Comparison of ENCODE assay signal across 8 cellular contexts in the genomic region with DNA sequence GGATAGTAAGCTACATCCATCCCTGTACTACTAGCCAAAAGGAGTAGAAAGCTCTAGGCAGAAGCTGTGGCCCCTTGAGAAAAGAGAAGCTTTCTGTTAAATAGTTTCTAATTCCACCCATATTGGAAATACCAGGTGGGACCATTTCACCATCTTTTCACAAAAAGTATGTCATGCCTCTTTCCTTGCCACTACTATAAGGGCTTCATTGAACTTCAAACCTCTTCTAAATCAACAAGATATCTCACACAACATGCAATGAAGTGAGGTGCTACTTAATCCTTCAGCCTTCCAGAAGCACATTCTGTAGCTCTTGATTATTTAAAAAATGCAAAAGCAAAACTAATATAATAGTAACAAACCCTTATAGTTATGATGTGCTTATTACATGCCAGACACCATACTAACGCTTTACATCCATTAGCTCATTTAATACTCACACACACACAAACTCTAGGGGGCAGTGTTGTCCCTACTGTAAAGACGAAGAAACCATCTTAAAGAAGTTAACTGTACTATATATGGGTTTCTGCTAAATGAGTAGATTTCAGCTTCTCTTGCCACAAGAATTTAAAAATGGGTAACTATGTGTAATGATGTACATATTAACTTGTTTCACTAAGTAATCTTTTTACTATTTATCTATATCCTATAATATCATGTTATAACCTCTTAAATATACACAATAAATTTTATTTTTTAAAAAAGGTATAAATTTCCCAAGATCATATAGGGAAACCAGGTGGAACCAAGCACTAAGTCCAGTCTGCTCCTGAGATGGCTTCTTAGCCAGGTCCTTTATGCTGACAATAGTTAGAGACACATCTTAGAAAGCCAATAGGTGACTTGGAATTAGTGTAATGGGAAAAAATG.
DNase-seq lines count a peak whose midpoint lies in the region; ATAC-seq and TF ChIP-seq lines count a peak whose summit lies in the region.

No MANE protein-coding gene starts in this region.

- no peaks in the 10 kb centered on the region for H3K36me3 Mint-ChIP-seq in CD4-positive, alpha-beta memory T cell
- H3K36me3 Mint-ChIP-seq in endodermal cell (ENCODE audit: low read depth): no peaks in the 10 kb centered on the region
- H3K36me3 Mint-ChIP-seq in natural killer cell treated with Interleukin-12 subunit alpha and Interleukin-12 subunit beta and Interleukin-15 and Interleukin-18, amount 100 ng/mL, for 72 hours: no peaks in the 10 kb centered on the region

- no peak for TF ChIP-seq EP300 in tibial nerve (IDR thresholded peaks at IDR 0.05)

- H3K4me3 Mint-ChIP-seq in CD4-positive, alpha-beta memory T cell: no peak overlapping the region
- no peak overlapping the region for H3K4me3 Mint-ChIP-seq in endodermal cell
- H3K4me3 Mint-ChIP-seq in natural killer cell treated with Interleukin-12 subunit alpha and Interleukin-12 subunit beta and Interleukin-15 and Interleukin-18, amount 100 ng/mL, for 72 hours: no peak overlapping the region

- H3K36me3 ChIP-seq in CD4-positive, alpha-beta memory T cell (ENCODE audit: insufficient read depth, low read length): no peaks in the 10 kb centered on the region
- no peaks in the 10 kb centered on the region for H3K36me3 ChIP-seq in endodermal cell (ENCODE audit: control insufficient read depth, insufficient read depth, low read length)
- H3K36me3 ChIP-seq in tibial nerve: no peaks in the 10 kb centered on the region

- H3K27me3 ChIP-seq in CD4-positive, alpha-beta memory T cell (ENCODE audit: insufficient read depth, low read length): no peaks in the 10 kb centered on the region
- no peaks in the 10 kb centered on the region for H3K27me3 ChIP-seq in endodermal cell (ENCODE audit: control insufficient read depth, insufficient read depth, low read length, poor library complexity, severe bottlenecking)
- no peaks in the 10 kb centered on the region for H3K27me3 ChIP-seq in tibial nerve

- H3K27ac Mint-ChIP-seq in CD4-positive, alpha-beta memory T cell: no peak overlapping the region
- H3K27ac Mint-ChIP-seq in endodermal cell: no peak overlapping the region
- H3K27ac Mint-ChIP-seq in natural killer cell treated with Interleukin-12 subunit alpha and Interleukin-12 subunit beta and Interleukin-15 and Interleukin-18, amount 100 ng/mL, for 72 hours: no peak overlapping the region

- 14% methylated on average over 1 of the region's 2 CpGs; no CpG with 5 or more reads in 1 of the 2 experiments for WGBS in endodermal cell (ENCODE audit: insufficient coverage in 1 of 2, insufficient read length in 1 of 2), 2 experiments
- 6 to 14% methylated on average over 2 of the region's 2 CpGs for WGBS in tibial nerve, 2 donors

- H3K27ac ChIP-seq in CD4-positive, alpha-beta memory T cell (ENCODE audit: low read depth, low read length): no peak overlapping the region
- H3K27ac ChIP-seq in endodermal cell (ENCODE audit: low read depth, low read length): no peak overlapping the region
- H3K27ac ChIP-seq in tibial nerve: no peak overlapping the region

- no peak for TF ChIP-seq POLR2A in tibial nerve (IDR thresholded peaks at IDR 0.05)

- H3K27me3 Mint-ChIP-seq in CD4-positive, alpha-beta memory T cell: peaks cover 2 to 3% of the 10 kb centered on the region in 2 donors
- no peaks in the 10 kb centered on the region for H3K27me3 Mint-ChIP-seq in endodermal cell (ENCODE audit: insufficient read depth)
- peaks cover 4 to 10% of the 10 kb centered on the region in 2 donors for H3K27me3 Mint-ChIP-seq in natural killer cell treated with Interleukin-12 subunit alpha and Interleukin-12 subunit beta and Interleukin-15 and Interleukin-18, amount 100 ng/mL, for 72 hours

- ATAC-seq in GM18907 (IDR thresholded peaks at IDR 0.05; ENCODE audit: unreplicated experiment) (peak; percentile 93), HG03097 (IDR thresholded peaks at IDR 0.05; ENCODE audit: low FRiP score, unreplicated experiment) (peak; percentile 90)
- ATAC-seq in activated CD4-positive, CD25-positive, alpha-beta regulatory T cell treated with anti-CD3 and anti-CD28 coated beads, Interleukin-2, amount 50 U/mL, for 24 hours: peak; percentile 74 to 75
- ATAC-seq in natural killer cell treated with Interleukin-12 subunit alpha and Interleukin-12 subunit beta and Interleukin-15 and Interleukin-18, amount 100 ng/mL, for 72 hours: peak; percentile 61 to 75

- H3K9ac ChIP-seq in endodermal cell (ENCODE audit: extremely low read depth, low read length, poor library complexity, severe bottlenecking): no peak overlapping the region

- POLR2A ChIA-PET in CD4-positive, alpha-beta memory T cell (lab: Charles Lee; ENCODE audit: partially characterized antibody): interaction anchor here (0.7 to 1.7 kb wide), 5 partner anchors 124 to 391 kb away, joined by 3 to 9 read pairs (median 5); partner anchors contain the start of genes MGAT2, NEMF, RPL36AL and RPS29

- H3K4me1 ChIP-seq in CD4-positive, alpha-beta memory T cell (ENCODE audit: insufficient read depth, low read length): no peaks in the 10 kb centered on the region
- H3K4me1 ChIP-seq in endodermal cell (ENCODE audit: control insufficient read depth, insufficient read depth, low read length) (no peaks in the 10 kb centered on the region), tibial nerve (no peaks in the 10 kb centered on the region)

- intact Hi-C loops in CD4-positive, alpha-beta memory T cell (cut with micrococcal nuclease): loop anchor here (1.0 to 10.0 kb wide), 7 partner anchors 36 to 1071 kb away; partner anchors contain the start of genes KLHDC2, MAP4K5, NEMF and RPS29

- TF ChIP-seq CTCF in endodermal cell (conservative IDR thresholded peaks at IDR 0.05) (peak; percentile 92), tibial nerve (IDR thresholded peaks at IDR 0.05) (peak in 4 of 5 experiments; percentile 29 to 61 (median 43))

- H3K4me3 ChIP-seq in CD4-positive, alpha-beta memory T cell (ENCODE audit: low read length in 2 of 2): no peak overlapping the region
- H3K4me3 ChIP-seq in endodermal cell (ENCODE audit: low read length): no peak overlapping the region
- H3K4me3 ChIP-seq in tibial nerve: no peak overlapping the region

- DNase-seq in CD4-positive, alpha-beta memory T cell: peak; percentile 63 to 68 (median 67)
- DNase-seq in NCI-H226: peak; percentile 54
- DNase-seq in endodermal cell: peak; percentile 72
- DNase-seq in natural killer cell treated with Interleukin-12 subunit alpha and Interleukin-12 subunit beta and Interleukin-15 and Interleukin-18, amount 100 ng/mL, for 72 hours (ENCODE audit: low spot score): peak; percentile 66
- DNase-seq in tibial nerve (ENCODE audit: low spot score in 2 of 2): peak in 1 of 2 donors; percentile 86

- H3K9me3 ChIP-seq in CD4-positive, alpha-beta memory T cell (ENCODE audit: control insufficient read depth in 1 of 2, low read length in 2 of 2): no peaks in the 10 kb centered on the region
- H3K9me3 ChIP-seq in endodermal cell (ENCODE audit: control insufficient read depth, low read length) (no peaks in the 10 kb centered on the region), tibial nerve (no peaks in the 10 kb centered on the region)

- H3K4me1 Mint-ChIP-seq in CD4-positive, alpha-beta memory T cell: no peaks in the 10 kb centered on the region
- H3K4me1 Mint-ChIP-seq in endodermal cell: no peaks in the 10 kb centered on the region
- H3K4me1 Mint-ChIP-seq in natural killer cell treated with Interleukin-12 subunit alpha and Interleukin-12 subunit beta and Interleukin-15 and Interleukin-18, amount 100 ng/mL, for 72 hours (ENCODE audit: low read depth in 2 of 2): no peaks in the 10 kb centered on the region

- H3K9me3 Mint-ChIP-seq in CD4-positive, alpha-beta memory T cell: no peaks in the 10 kb centered on the region
- H3K9me3 Mint-ChIP-seq in endodermal cell: no peaks in the 10 kb centered on the region
- no peaks in the 10 kb centered on the region for H3K9me3 Mint-ChIP-seq in natural killer cell treated with Interleukin-12 subunit alpha and Interleukin-12 subunit beta and Interleukin-15 and Interleukin-18, amount 100 ng/mL, for 72 hours

- CTCF ChIA-PET in CD4-positive, alpha-beta memory T cell (lab: Charles Lee; ENCODE audit: partially characterized antibody): interaction anchor here (0.6 to 5.8 kb wide), 39 partner anchors 8 to 1348 kb away, joined by 3 to 70 read pairs (median 5); partner anchors contain the start of genes KLHDC1, KLHDC2, LRR1 and MGAT2
